ENCODE assay signal across 8 cellular contexts in genomic region chr5:6715271-6715670, GRCh38. TPM values are rescaled to one million over a fixed set of nuclear protein-coding genes. Genes with fewer than 3 reads are reported as not detected.
DNase-seq lines count a peak whose midpoint lies in the region; ATAC-seq and TF ChIP-seq lines count a peak whose summit lies in the region.

No MANE protein-coding gene starts in this region.

- H3K4me1 Mint-ChIP-seq in activated CD4-positive, alpha-beta T cell treated with anti-CD3 and anti-CD28 coated beads, Interleukin-2, amount 10 ng/mL, durations not matched to agents 7 days and 5 days = peaks cover 66% of the 10 kb centered on the region
- peaks cover 50% of the 10 kb centered on the region for H3K4me1 Mint-ChIP-seq in activated naive CD8-positive, alpha-beta T cell treated with anti-CD3 and anti-CD28 coated beads for 36 hours

- 37% methylated on average over 6 of the region's 6 CpGs for WGBS in suprapubic skin

- H3K9me3 ChIP-seq in left lung (no peaks in the 10 kb centered on the region), suprapubic skin (no peaks in the 10 kb centered on the region)

- H3K36me3 Mint-ChIP-seq in activated CD4-positive, alpha-beta T cell treated with anti-CD3 and anti-CD28 coated beads, Interleukin-2, amount 10 ng/mL, durations not matched to agents 7 days and 5 days (ENCODE audit: low read depth) = peaks cover 33% of the 10 kb centered on the region
- H3K36me3 Mint-ChIP-seq in activated naive CD8-positive, alpha-beta T cell treated with anti-CD3 and anti-CD28 coated beads for 36 hours = peaks cover 32% of the 10 kb centered on the region

- intact Hi-C loops in left lung (cut with DNase I) = no loop called here

- H3K27ac Mint-ChIP-seq in activated CD4-positive, alpha-beta T cell treated with anti-CD3 and anti-CD28 coated beads, Interleukin-2, amount 10 ng/mL, durations not matched to agents 7 days and 5 days = peak overlapping the region; percentile 85
- peak overlapping the region; percentile 75 for H3K27ac Mint-ChIP-seq in activated naive CD8-positive, alpha-beta T cell treated with anti-CD3 and anti-CD28 coated beads for 36 hours

- DNase-seq in activated CD4-positive, alpha-beta T cell treated with anti-CD3 and anti-CD28 coated beads, Interleukin-2, amount 10 ng/mL, durations not matched to agents 7 days and 5 days = no peak
- DNase-seq in activated CD4-positive, alpha-beta T cell treated with anti-CD3 and anti-CD28 coated beads for 1 hour = no peak
- no peak for DNase-seq in activated naive CD8-positive, alpha-beta T cell treated with anti-CD3 and anti-CD28 coated beads for 36 hours
- DNase-seq in left lung (no peak), suprapubic skin (ENCODE audit: low spot score in 2 of 2) (no peak), HPDE6-E6E7 (ENCODE audit: extremely low spot score) (no peak)

- no peaks in the 10 kb centered on the region for H3K27me3 ChIP-seq in left lung
- no peaks in the 10 kb centered on the region for H3K27me3 ChIP-seq in suprapubic skin

- no peak for TF ChIP-seq POLR2A in suprapubic skin (IDR thresholded peaks at IDR 0.05)

- ATAC-seq in left lung (no peak), HG03469 (IDR thresholded peaks at IDR 0.05; ENCODE audit: unreplicated experiment) (no peak), HG03354 (IDR thresholded peaks at IDR 0.05; ENCODE audit: poor library complexity, severe bottlenecking, unreplicated experiment) (no peak)

- H3K9me3 Mint-ChIP-seq in activated CD4-positive, alpha-beta T cell treated with anti-CD3 and anti-CD28 coated beads, Interleukin-2, amount 10 ng/mL, durations not matched to agents 7 days and 5 days = no peaks in the 10 kb centered on the region
- H3K9me3 Mint-ChIP-seq in activated naive CD8-positive, alpha-beta T cell treated with anti-CD3 and anti-CD28 coated beads for 36 hours = no peaks in the 10 kb centered on the region

- H3K4me3 ChIP-seq in left lung = peak overlapping the region; percentile 46 to 62
- H3K4me3 ChIP-seq in suprapubic skin = peak overlapping the region; percentile 82

- H3K27me3 Mint-ChIP-seq in activated CD4-positive, alpha-beta T cell treated with anti-CD3 and anti-CD28 coated beads, Interleukin-2, amount 10 ng/mL, durations not matched to agents 7 days and 5 days = peaks cover 2% of the 10 kb centered on the region
- no peaks in the 10 kb centered on the region for H3K27me3 Mint-ChIP-seq in activated naive CD8-positive, alpha-beta T cell treated with anti-CD3 and anti-CD28 coated beads for 36 hours

- CTCF ChIA-PET in activated CD4-positive, alpha-beta T cell treated with anti-CD3 and anti-CD28 coated beads, Interleukin-2, amount 10 ng/mL, durations not matched to agents 7 days and 5 days (lab: Charles Lee) = no interaction called here

- TF ChIP-seq CTCF in left lung (IDR thresholded peaks at IDR 0.05) (no peak), suprapubic skin (IDR thresholded peaks at IDR 0.05) (no peak)

- no peak for TF ChIP-seq EP300 in suprapubic skin (IDR thresholded peaks at IDR 0.05)

- H3K4me3 Mint-ChIP-seq in activated CD4-positive, alpha-beta T cell treated with anti-CD3 and anti-CD28 coated beads, Interleukin-2, amount 10 ng/mL, durations not matched to agents 7 days and 5 days = peak overlapping the region; percentile 80
- H3K4me3 Mint-ChIP-seq in activated naive CD8-positive, alpha-beta T cell treated with anti-CD3 and anti-CD28 coated beads for 36 hours = peak overlapping the region; percentile 86

- H3K27ac ChIP-seq in left lung (no peak overlapping the region), suprapubic skin (no peak overlapping the region)

- POLR2A ChIA-PET in activated CD4-positive, alpha-beta T cell treated with anti-CD3 and anti-CD28 coated beads, Interleukin-2, amount 10 ng/mL, durations not matched to agents 7 days and 5 days (lab: Charles Lee) = no interaction called here

- peaks cover 20 to 61% of the 10 kb centered on the region in 2 donors for H3K4me1 ChIP-seq in left lung
- peaks cover 64% of the 10 kb centered on the region for H3K4me1 ChIP-seq in suprapubic skin

- no peaks in the 10 kb centered on the region for H3K36me3 ChIP-seq in left lung
- no peaks in the 10 kb centered on the region for H3K36me3 ChIP-seq in suprapubic skin

RNA-seq across cellular contexts. Expression of gene TENT4A, which starts 2.0 kb away (rescaled TPM):
- total RNA-seq in activated CD4-positive, alpha-beta T cell treated with anti-CD3 and anti-CD28 coated beads, Interleukin-2, amount 10 ng/mL, durations not matched to agents 7 days and 5 days = 10 to 100 TPM; 37.4 to 41.9 TPM
- 10 to 100 TPM; 28.2 to 30.7 TPM for total RNA-seq in activated naive CD8-positive, alpha-beta T cell treated with anti-CD3 and anti-CD28 coated beads for 36 hours
- 10 to 100 TPM; 17.1 to 23.3 TPM for total RNA-seq in left lung
- total RNA-seq in suprapubic skin = 10 to 100 TPM; 36.4 to 67.3 (median 42.4) TPM
